In the genomic region with DNA sequence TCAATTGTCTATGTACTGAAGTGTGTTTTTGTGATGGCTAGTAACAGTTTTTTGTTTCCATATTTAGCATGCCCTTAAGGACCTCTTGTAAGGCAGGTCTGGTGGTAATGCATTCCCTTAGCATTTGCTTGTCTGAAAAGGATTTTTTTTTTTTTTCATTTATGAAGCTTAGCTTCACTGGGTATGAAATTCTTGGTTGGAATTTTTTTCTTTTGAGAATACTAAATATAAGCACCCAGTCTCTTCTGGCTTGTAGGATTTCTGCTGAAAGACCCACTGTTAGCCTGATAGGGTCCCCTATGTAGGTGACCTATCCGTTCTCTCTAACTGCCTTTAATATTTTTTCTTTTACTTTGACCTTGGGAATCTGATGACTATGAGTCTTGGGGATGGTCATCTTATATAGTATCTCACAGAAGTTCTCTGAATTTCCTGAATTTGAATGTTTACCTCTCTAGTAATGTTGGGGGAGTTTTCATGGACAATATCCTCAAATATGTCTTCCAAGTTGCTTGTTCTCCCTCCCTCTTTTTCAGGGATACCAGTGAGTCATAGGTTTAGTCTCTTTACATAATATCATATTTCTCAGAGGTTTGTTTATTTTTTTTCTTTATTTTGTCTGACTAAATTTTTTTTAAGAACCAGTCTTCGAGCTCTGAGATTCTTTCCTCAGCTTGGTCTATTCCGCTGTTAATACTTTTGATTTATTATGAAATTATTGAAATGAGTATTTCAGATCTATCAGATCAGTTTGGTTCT, we compare ENCODE assay signal across 29 cellular contexts.
"Had no signal": no experiment of that assay in that cellular context is flagged by ENCODE, and none has a peak within 500 bp of the region (broad histone marks: within the 10 kb centered on the region; RNA-seq: fewer than 3 reads in every experiment).

No MANE protein-coding gene starts in this region.

- H3K27me3 ChIP-seq: esophagus squamous epithelium, heart right ventricle, ovary, sigmoid colon, stomach, testis, tibial artery had no signal

- H3K27me3 Mint-ChIP-seq: type B pancreatic cell had no signal

- H3K36me3 ChIP-seq: heart right ventricle, ovary, sigmoid colon, stomach, tibial artery had no signal

- H3K4me3 ChIP-seq: coronary artery, esophagus squamous epithelium, heart right ventricle, lung, ovary, psoas muscle, sigmoid colon, stomach, testis, tibial artery had no signal

- ATAC-seq: heart right ventricle; natural killer cell; psoas muscle; right cardiac atrium; stimulated activated effector memory CD8-positive, alpha-beta T cell treated with anti-CD3 and anti-CD28 coated beads, Interleukin-12 subunit alpha, Interleukin-12 subunit beta, amount 100 ng/mL, for 72 hours had no signal

- H3K36me3 Mint-ChIP-seq: stimulated activated effector memory CD8-positive, alpha-beta T cell treated with anti-CD3 and anti-CD28 coated beads, Interleukin-12 subunit alpha, Interleukin-12 subunit beta, amount 100 ng/mL, for 72 hours had no signal

- H3K4me1 ChIP-seq: esophagus squamous epithelium, heart right ventricle, psoas muscle, stomach, testis, tibial artery had no signal

- H3K27ac ChIP-seq: coronary artery, esophagus squamous epithelium, heart right ventricle, ovary, psoas muscle, sigmoid colon, stomach, testis, tibial artery had no signal

- DNase-seq: dermis blood vessel endothelial cell; effector memory CD4-positive, alpha-beta T cell; erythroblast; esophagus squamous epithelium; foreskin melanocyte; glutamatergic neuron; heart right ventricle; hypothalamus; islet precursor cell; kidney glomerular epithelial cell; natural killer cell; occipital lobe; ovary; posterior cingulate gyrus; psoas muscle; right cardiac atrium; sigmoid colon; stimulated activated CD4-positive, alpha-beta T cell treated with anti-CD3 and anti-CD28 coated beads, Interleukin-2, amount 100 ng/mL, for 24 hours; stimulated activated CD4-positive, alpha-beta T cell treated with anti-CD3 and anti-CD28 coated beads, Interleukin-4, amount 100 ng/mL, for 24 hours; stimulated activated naive CD4-positive, alpha-beta T cell treated with Interleukin-2 at 50 U/mL for 16 hours; stomach; testis; tibial artery had no signal

- H3K4me3 Mint-ChIP-seq: memory B cell; natural killer cell; stimulated activated effector memory CD8-positive, alpha-beta T cell treated with anti-CD3 and anti-CD28 coated beads, Interleukin-12 subunit alpha, Interleukin-12 subunit beta, amount 100 ng/mL, for 72 hours; type B pancreatic cell had no signal

- H3K27ac Mint-ChIP-seq: memory B cell; natural killer cell; stimulated activated effector memory CD8-positive, alpha-beta T cell treated with anti-CD3 and anti-CD28 coated beads, Interleukin-12 subunit alpha, Interleukin-12 subunit beta, amount 100 ng/mL, for 72 hours; type B pancreatic cell had no signal

- H3K4me1 Mint-ChIP-seq: memory B cell; natural killer cell; stimulated activated effector memory CD8-positive, alpha-beta T cell treated with anti-CD3 and anti-CD28 coated beads, Interleukin-12 subunit alpha, Interleukin-12 subunit beta, amount 100 ng/mL, for 72 hours had no signal

- H3K9me3 ChIP-seq: testis had no signal

- FAIRE-seq: endothelial cell of umbilical vein had no signal
